In the genomic region with DNA sequence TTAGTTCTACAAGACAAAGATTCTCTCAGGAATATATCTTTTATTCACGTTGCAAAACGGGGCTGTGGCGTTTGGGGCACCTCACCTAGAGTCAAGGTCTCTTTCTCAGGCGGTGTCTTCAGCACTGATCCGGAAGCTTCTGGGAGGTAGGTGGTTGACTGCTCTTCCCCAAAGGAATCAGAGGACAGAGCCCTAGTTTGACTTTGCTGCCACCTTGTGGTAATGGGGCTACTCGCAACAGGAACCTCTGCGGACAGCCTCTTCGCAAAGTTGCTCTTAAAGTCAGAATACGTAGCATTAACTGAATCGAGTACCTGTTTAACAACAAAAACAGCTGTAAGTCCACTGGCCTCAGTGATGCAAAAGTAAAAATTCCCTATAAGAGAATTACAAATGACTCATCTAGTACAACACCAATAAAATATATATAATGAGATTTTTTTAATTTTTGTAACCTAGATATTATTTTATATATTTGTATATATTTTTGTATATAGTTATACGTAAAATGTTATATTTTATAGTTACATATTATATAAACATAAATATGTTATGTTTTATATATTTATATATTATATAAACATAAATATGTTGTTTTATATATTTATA, we compare ENCODE assay signal across 8 cellular contexts. TPM values are rescaled to one million over a fixed set of nuclear protein-coding genes. Genes with fewer than 3 reads are reported as not detected.
DNase-seq lines count a peak whose midpoint lies in the region; ATAC-seq and TF ChIP-seq lines count a peak whose summit lies in the region.

No MANE protein-coding gene starts in this region.

- no peak overlapping the region for H3K27ac Mint-ChIP-seq in chondrocyte (ENCODE audit: unreplicated experiment)

- peaks cover 0 to 5% of the 10 kb centered on the region in 2 donors for H3K4me1 ChIP-seq in left lung

- intact Hi-C loops in left lung (cut with DNase I), result loop anchor here in 1 of 2 donors (10.0 kb wide), 1 partner anchor 242 kb away; no protein-coding TSS in a partner anchor

- peak; percentile 73 for ATAC-seq in GM19035 (IDR thresholded peaks at IDR 0.05; ENCODE audit: unreplicated experiment)
- ATAC-seq in HG03520 (IDR thresholded peaks at IDR 0.05; ENCODE audit: unreplicated experiment), result peak; percentile 88
- peak; percentile 99 for ATAC-seq in left lung

- TF ChIP-seq CTCF in AG10803 (conservative IDR thresholded peaks at IDR 0.05; ENCODE audit: low read length), result peak; percentile 99
- TF ChIP-seq CTCF in chondrocyte (IDR thresholded peaks at IDR 0.05), result peak; percentile 99
- peak; percentile 85 to 91 for TF ChIP-seq CTCF in left lung (IDR thresholded peaks at IDR 0.05)

- peak; percentile 76 for DNase-seq in AG10803 (ENCODE audit: low read depth)
- DNase-seq in NCI-H526 (lab: John Stamatoyannopoulos, UW), result peak; percentile 54 to 74
- peak; percentile 71 to 76 for DNase-seq in activated CD4-positive, alpha-beta T cell treated with anti-CD3 and anti-CD28 coated beads for 24 hours (ENCODE audit: low read depth in 2 of 2)
- DNase-seq in chondrocyte (ENCODE audit: low spot score), result no peak
- peak in 1 of 2 donors; percentile 72 for DNase-seq in left lung
- peak; percentile 70 to 79 for DNase-seq in stimulated activated CD4-positive, alpha-beta T cell treated with anti-CD3 and anti-CD28 coated beads, Interleukin-4, amount 100 ng/mL, for 4 hours

- H3K27me3 ChIP-seq in left lung, result peaks cover 0 to 20% of the 10 kb centered on the region in 2 donors

- peaks cover 6% of the 10 kb centered on the region for H3K4me1 Mint-ChIP-seq in chondrocyte (ENCODE audit: low read depth)

- no peaks in the 10 kb centered on the region for H3K9me3 Mint-ChIP-seq in chondrocyte (ENCODE audit: low read depth)

- H3K9me3 ChIP-seq in left lung, result no peaks in the 10 kb centered on the region

- no peaks in the 10 kb centered on the region for H3K36me3 ChIP-seq in left lung

- H3K27me3 Mint-ChIP-seq in chondrocyte (ENCODE audit: low read depth), result peaks cover 33% of the 10 kb centered on the region

- no peak overlapping the region for H3K4me3 Mint-ChIP-seq in chondrocyte (ENCODE audit: unreplicated experiment)

- no peaks in the 10 kb centered on the region for H3K36me3 Mint-ChIP-seq in chondrocyte (ENCODE audit: low read depth)

- H3K27ac ChIP-seq in left lung, result no peak overlapping the region

- H3K4me3 ChIP-seq in AG10803 (ENCODE audit: low read length), result no peak overlapping the region
- no peak overlapping the region for H3K4me3 ChIP-seq in left lung

RNA-seq across cellular contexts. Expression of gene GPX8, which starts 13.3 kb away (rescaled TPM):
- 196 to 212 TPM (median 198 TPM) in 3 replicates for total RNA-seq in chondrocyte
- total RNA-seq in left lung, result 10 to 100 TPM; 28.0 to 49.6 TPM

RNA-seq across cellular contexts. Expression of gene CDC20B, which starts 26.3 kb away (rescaled TPM):
- not detected in 3 replicates for total RNA-seq in chondrocyte
- not detected for total RNA-seq in left lung

RNA-seq across cellular contexts. Expression of gene GZMA, which starts 44.2 kb away (rescaled TPM):
- total RNA-seq in chondrocyte (not detected in 3 replicates), left lung (1 to 10 TPM; 4.0 to 6.3 TPM)
